Comparison of ENCODE assay signal across 2 cellular contexts in the genomic region with DNA sequence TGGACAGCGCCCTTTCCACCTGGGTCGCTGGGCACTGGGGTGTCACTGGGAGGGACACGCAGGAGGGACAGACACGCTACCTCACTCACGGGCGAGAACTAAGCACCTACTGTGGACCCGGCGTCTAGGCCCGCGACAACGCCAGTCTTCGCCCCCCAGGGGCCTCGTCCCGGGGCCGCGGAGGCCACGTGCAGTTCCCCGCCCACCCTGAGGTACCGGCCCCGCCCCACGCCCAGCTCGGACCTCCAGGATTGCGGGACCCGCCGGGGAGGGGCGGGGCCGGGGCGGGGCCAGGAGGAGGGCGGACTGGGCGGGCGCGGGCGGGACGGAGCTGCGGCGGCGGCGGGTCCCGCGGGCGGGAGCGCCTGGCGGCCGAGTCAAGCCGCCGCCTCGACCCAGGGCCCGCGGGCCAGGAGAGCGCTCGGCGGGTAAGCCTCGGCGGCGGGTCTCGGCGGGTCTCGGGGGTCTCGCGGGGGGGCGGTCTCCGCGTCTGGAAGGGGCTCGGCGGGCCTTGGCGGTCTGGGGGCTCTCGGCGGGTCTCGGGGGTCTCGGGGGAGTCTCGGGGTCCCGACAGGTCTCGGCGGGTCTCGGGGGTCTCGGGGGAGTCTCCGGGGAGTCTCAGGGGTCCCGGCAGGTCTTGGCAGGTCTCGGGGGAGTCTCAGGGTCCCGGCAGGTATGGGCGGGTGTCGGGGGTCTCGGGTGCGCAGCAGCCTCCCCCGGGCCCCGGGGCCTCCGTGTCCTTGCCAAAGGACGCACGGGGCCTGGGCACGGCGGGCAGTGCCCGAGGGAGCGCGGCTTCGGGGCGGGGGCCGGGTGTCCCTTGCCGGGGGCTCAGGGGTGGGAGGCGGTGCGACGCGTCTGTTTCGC.
A peak's percentile ranks its signal among the peaks of the same experiment; 100 is the strongest.
TF ChIP-seq lines count a peak whose summit lies in the region.

A gene with protein sequence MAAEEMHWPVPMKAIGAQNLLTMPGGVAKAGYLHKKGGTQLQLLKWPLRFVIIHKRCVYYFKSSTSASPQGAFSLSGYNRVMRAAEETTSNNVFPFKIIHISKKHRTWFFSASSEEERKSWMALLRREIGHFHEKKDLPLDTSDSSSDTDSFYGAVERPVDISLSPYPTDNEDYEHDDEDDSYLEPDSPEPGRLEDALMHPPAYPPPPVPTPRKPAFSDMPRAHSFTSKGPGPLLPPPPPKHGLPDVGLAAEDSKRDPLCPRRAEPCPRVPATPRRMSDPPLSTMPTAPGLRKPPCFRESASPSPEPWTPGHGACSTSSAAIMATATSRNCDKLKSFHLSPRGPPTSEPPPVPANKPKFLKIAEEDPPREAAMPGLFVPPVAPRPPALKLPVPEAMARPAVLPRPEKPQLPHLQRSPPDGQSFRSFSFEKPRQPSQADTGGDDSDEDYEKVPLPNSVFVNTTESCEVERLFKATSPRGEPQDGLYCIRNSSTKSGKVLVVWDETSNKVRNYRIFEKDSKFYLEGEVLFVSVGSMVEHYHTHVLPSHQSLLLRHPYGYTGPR (plus strand): TSS at position 375 of the 867 bp plus-strand sequence. CDS start 27,533 bp downstream, outside the sequence.

TF ChIP-seq in WTC11, 78 proteins besides CTCF, POLR2A, EP300 and RAD21 (continued from another document and continues in another):
- TF ChIP-seq, protein P1, sequence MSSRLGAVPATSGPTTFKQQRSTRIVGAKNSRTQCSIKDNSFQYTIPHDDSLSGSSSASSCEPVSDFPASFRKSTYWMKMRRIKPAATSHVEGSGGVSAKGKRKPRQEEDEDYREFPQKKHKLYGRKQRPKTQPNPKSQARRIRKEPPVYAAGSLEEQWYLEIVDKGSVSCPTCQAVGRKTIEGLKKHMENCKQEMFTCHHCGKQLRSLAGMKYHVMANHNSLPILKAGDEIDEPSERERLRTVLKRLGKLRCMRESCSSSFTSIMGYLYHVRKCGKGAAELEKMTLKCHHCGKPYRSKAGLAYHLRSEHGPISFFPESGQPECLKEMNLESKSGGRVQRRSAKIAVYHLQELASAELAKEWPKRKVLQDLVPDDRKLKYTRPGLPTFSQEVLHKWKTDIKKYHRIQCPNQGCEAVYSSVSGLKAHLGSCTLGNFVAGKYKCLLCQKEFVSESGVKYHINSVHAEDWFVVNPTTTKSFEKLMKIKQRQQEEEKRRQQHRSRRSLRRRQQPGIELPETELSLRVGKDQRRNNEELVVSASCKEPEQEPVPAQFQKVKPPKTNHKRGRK (CRISPR knock-in tag; IDR thresholded peaks at IDR 0.05; ENCODE audit: borderline replicate concordance): no peak
- TF ChIP-seq, protein P2, sequence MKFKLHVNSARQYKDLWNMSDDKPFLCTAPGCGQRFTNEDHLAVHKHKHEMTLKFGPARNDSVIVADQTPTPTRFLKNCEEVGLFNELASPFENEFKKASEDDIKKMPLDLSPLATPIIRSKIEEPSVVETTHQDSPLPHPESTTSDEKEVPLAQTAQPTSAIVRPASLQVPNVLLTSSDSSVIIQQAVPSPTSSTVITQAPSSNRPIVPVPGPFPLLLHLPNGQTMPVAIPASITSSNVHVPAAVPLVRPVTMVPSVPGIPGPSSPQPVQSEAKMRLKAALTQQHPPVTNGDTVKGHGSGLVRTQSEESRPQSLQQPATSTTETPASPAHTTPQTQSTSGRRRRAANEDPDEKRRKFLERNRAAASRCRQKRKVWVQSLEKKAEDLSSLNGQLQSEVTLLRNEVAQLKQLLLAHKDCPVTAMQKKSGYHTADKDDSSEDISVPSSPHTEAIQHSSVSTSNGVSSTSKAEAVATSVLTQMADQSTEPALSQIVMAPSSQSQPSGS (CRISPR knock-in tag; IDR thresholded peaks at IDR 0.05; ENCODE audit: borderline replicate concordance, low read depth): no peak; the same call in 1 of the 2 replicates
- TF ChIP-seq, protein P3, sequence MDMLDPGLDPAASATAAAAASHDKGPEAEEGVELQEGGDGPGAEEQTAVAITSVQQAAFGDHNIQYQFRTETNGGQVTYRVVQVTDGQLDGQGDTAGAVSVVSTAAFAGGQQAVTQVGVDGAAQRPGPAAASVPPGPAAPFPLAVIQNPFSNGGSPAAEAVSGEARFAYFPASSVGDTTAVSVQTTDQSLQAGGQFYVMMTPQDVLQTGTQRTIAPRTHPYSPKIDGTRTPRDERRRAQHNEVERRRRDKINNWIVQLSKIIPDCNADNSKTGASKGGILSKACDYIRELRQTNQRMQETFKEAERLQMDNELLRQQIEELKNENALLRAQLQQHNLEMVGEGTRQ (CRISPR knock-in tag; IDR thresholded peaks at IDR 0.05): peak; percentile 70
- TF ChIP-seq FOXP1 (CRISPR knock-in tag; IDR thresholded peaks at IDR 0.05; ENCODE audit: borderline replicate concordance) (peak; percentile 85), RORB (CRISPR knock-in tag; IDR thresholded peaks at IDR 0.05) (no peak), SOX15 (CRISPR knock-in tag; IDR thresholded peaks at IDR 0.05) (no peak), HMGA2 (CRISPR knock-in tag; IDR thresholded peaks at IDR 0.05) (no peak), ZNF121 (CRISPR knock-in tag; IDR thresholded peaks at IDR 0.05) (no peak), TEAD1 (CRISPR knock-in tag; IDR thresholded peaks at IDR 0.05) (peak; percentile 92), CBFB (CRISPR knock-in tag; IDR thresholded peaks at IDR 0.05; ENCODE audit: low read depth) (0 out of 2 replicates have a peak, but pooled peaks have one; percentile 67), TEAD4 (CRISPR knock-in tag; IDR thresholded peaks at IDR 0.05) (0 out of 2 replicates have a peak, but pooled peaks have one; percentile 31)
- TF ChIP-seq, protein P4, sequence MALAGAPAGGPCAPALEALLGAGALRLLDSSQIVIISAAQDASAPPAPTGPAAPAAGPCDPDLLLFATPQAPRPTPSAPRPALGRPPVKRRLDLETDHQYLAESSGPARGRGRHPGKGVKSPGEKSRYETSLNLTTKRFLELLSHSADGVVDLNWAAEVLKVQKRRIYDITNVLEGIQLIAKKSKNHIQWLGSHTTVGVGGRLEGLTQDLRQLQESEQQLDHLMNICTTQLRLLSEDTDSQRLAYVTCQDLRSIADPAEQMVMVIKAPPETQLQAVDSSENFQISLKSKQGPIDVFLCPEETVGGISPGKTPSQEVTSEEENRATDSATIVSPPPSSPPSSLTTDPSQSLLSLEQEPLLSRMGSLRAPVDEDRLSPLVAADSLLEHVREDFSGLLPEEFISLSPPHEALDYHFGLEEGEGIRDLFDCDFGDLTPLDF (CRISPR knock-in tag; IDR thresholded peaks at IDR 0.05): peak; percentile 90; the same call in 1 of the 2 replicates
- TF ChIP-seq, protein P5, sequence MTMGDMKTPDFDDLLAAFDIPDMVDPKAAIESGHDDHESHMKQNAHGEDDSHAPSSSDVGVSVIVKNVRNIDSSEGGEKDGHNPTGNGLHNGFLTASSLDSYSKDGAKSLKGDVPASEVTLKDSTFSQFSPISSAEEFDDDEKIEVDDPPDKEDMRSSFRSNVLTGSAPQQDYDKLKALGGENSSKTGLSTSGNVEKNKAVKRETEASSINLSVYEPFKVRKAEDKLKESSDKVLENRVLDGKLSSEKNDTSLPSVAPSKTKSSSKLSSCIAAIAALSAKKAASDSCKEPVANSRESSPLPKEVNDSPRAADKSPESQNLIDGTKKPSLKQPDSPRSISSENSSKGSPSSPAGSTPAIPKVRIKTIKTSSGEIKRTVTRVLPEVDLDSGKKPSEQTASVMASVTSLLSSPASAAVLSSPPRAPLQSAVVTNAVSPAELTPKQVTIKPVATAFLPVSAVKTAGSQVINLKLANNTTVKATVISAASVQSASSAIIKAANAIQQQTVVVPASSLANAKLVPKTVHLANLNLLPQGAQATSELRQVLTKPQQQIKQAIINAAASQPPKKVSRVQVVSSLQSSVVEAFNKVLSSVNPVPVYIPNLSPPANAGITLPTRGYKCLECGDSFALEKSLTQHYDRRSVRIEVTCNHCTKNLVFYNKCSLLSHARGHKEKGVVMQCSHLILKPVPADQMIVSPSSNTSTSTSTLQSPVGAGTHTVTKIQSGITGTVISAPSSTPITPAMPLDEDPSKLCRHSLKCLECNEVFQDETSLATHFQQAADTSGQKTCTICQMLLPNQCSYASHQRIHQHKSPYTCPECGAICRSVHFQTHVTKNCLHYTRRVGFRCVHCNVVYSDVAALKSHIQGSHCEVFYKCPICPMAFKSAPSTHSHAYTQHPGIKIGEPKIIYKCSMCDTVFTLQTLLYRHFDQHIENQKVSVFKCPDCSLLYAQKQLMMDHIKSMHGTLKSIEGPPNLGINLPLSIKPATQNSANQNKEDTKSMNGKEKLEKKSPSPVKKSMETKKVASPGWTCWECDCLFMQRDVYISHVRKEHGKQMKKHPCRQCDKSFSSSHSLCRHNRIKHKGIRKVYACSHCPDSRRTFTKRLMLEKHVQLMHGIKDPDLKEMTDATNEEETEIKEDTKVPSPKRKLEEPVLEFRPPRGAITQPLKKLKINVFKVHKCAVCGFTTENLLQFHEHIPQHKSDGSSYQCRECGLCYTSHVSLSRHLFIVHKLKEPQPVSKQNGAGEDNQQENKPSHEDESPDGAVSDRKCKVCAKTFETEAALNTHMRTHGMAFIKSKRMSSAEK (CRISPR knock-in tag; IDR thresholded peaks at IDR 0.05; ENCODE audit: borderline replicate concordance): no peak

TF ChIP-seq in HepG2, 621 proteins besides CTCF, POLR2A, EP300 and RAD21 (continued from another document and continues in another):
- TF ChIP-seq, protein P6, sequence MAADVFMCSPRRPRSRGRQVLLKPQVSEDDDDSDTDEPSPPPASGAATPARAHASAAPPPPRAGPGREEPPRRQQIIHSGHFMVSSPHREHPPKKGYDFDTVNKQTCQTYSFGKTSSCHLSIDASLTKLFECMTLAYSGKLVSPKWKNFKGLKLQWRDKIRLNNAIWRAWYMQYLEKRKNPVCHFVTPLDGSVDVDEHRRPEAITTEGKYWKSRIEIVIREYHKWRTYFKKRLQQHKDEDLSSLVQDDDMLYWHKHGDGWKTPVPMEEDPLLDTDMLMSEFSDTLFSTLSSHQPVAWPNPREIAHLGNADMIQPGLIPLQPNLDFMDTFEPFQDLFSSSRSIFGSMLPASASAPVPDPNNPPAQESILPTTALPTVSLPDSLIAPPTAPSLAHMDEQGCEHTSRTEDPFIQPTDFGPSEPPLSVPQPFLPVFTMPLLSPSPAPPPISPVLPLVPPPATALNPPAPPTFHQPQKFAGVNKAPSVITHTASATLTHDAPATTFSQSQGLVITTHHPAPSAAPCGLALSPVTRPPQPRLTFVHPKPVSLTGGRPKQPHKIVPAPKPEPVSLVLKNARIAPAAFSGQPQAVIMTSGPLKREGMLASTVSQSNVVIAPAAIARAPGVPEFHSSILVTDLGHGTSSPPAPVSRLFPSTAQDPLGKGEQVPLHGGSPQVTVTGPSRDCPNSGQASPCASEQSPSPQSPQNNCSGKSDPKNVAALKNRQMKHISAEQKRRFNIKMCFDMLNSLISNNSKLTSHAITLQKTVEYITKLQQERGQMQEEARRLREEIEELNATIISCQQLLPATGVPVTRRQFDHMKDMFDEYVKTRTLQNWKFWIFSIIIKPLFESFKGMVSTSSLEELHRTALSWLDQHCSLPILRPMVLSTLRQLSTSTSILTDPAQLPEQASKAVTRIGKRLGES (CRISPR knock-in tag; IDR thresholded peaks at IDR 0.05; ENCODE audit: borderline replicate concordance): no peak
- TF ChIP-seq ZFY (CRISPR knock-in tag; IDR thresholded peaks at IDR 0.05) (peak; percentile 80), ZBTB3 (CRISPR knock-in tag; IDR thresholded peaks at IDR 0.05; ENCODE audit: borderline replicate concordance, low read depth) (no peak), CBFB (CRISPR knock-in tag; IDR thresholded peaks at IDR 0.05) (no peak), NFRKB (IDR thresholded peaks at IDR 0.05) (no peak), GABPB1 (CRISPR knock-in tag; IDR thresholded peaks at IDR 0.05) (peak; percentile 68), EHMT2 (IDR thresholded peaks at IDR 0.05; ENCODE audit: borderline replicate concordance, low read depth, low read length) (no peak), GABPA (IDR thresholded peaks at IDR 0.05; ENCODE audit: low read depth, low read length) (no peak), GABPA (CRISPR knock-in tag; IDR thresholded peaks at IDR 0.05; ENCODE audit: low read depth) (no peak), SYNCRIP (IDR thresholded peaks at IDR 0.05; ENCODE audit: insufficient read depth, low read depth, low read length) (no peak), PTBP1 (IDR thresholded peaks at IDR 0.05; ENCODE audit: low read depth, low read length, poor library complexity, severe bottlenecking) (no peak), ZNF431 (CRISPR knock-in tag; IDR thresholded peaks at IDR 0.05; ENCODE audit: borderline replicate concordance, low read depth) (peak; percentile 82; the same call in 1 of the 2 replicates), TP53 (CRISPR knock-in tag; conservative IDR thresholded peaks at IDR 0.05) (no peak)
- TF ChIP-seq, protein P7, sequence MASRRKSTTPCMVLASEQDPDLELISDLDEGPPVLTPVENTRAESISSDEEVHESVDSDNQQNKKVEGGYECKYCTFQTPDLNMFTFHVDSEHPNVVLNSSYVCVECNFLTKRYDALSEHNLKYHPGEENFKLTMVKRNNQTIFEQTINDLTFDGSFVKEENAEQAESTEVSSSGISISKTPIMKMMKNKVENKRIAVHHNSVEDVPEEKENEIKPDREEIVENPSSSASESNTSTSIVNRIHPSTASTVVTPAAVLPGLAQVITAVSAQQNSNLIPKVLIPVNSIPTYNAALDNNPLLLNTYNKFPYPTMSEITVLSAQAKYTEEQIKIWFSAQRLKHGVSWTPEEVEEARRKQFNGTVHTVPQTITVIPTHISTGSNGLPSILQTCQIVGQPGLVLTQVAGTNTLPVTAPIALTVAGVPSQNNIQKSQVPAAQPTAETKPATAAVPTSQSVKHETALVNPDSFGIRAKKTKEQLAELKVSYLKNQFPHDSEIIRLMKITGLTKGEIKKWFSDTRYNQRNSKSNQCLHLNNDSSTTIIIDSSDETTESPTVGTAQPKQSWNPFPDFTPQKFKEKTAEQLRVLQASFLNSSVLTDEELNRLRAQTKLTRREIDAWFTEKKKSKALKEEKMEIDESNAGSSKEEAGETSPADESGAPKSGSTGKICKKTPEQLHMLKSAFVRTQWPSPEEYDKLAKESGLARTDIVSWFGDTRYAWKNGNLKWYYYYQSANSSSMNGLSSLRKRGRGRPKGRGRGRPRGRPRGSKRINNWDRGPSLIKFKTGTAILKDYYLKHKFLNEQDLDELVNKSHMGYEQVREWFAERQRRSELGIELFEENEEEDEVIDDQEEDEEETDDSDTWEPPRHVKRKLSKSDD (CRISPR knock-in tag; IDR thresholded peaks at IDR 0.05; ENCODE audit: low read depth): peak; percentile 47; the same call in 1 of the 2 replicates
- TF ChIP-seq, protein P8, sequence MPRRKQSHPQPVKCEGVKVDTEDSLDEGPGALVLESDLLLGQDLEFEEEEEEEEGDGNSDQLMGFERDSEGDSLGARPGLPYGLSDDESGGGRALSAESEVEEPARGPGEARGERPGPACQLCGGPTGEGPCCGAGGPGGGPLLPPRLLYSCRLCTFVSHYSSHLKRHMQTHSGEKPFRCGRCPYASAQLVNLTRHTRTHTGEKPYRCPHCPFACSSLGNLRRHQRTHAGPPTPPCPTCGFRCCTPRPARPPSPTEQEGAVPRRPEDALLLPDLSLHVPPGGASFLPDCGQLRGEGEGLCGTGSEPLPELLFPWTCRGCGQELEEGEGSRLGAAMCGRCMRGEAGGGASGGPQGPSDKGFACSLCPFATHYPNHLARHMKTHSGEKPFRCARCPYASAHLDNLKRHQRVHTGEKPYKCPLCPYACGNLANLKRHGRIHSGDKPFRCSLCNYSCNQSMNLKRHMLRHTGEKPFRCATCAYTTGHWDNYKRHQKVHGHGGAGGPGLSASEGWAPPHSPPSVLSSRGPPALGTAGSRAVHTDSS (CRISPR knock-in tag; conservative IDR thresholded peaks at IDR 0.05): no peak
